ENCODE assay signal across 2 cellular contexts in the genomic region with DNA sequence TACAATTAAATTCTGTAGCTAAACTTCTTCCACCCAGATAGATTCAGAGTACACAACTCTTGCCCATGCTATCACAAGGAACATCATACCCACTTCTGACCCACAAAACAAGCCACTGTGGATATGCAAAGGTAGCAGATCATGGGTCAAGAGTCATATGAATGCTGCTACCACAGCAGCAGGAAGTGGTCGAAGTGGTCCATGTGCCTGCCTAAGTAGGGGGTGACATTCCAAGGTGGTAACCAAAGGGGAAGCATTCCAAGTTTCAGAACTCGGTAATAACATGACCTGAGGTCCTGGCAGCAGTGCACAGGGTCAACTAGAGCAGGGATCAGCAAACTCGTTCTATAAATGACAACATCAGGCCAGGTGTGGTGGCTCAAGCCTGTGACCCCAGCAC. TPM values are rescaled to one million over a fixed set of nuclear protein-coding genes. Genes with fewer than 3 reads are reported as not detected.
"Had no signal": no experiment of that assay in that cellular context is flagged by ENCODE, and none has a peak within 500 bp of the region (broad histone marks: within the 10 kb centered on the region; RNA-seq: fewer than 3 reads in every experiment).

No MANE protein-coding gene starts in this region.

RNA-seq across cellular contexts. Expression of gene TUBA3E, which starts 5.8 kb away (rescaled TPM):
- total RNA-seq: SK-MEL-5 had no signal
- polyA plus RNA-seq: SK-N-SH had no signal
